In the genomic region with DNA sequence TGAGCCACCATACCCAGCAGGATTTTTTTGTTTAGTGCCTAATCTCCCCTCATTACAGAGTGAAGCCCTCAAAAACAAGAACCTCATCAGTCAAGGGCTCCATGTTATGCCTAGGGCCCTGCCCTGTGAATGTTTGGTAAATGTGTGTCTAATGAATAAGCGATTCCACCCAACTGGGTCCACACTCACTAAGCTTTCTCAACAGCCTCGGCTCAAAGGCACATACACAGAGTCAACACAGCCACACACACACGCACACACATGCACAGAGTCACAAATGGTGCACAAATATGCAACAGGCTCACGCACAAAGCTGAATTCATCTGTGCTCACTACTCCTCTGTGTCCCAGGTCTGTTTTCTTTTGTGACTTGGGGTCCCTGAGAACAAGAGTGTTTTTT, we compare ENCODE assay signal across 1 cellular context.
TF ChIP-seq lines count a peak whose summit lies in the region.

No MANE protein-coding gene starts in this region.

TF ChIP-seq in A549, 52 proteins besides CTCF, POLR2A, EP300 and RAD21 (continued from another document):
- TF ChIP-seq GATA3 (IDR thresholded peaks at IDR 0.05; ENCODE audit: borderline replicate concordance) (no peak), CEBPB (IDR thresholded peaks at IDR 0.05) (no peak), NFE2L2 (conservative IDR thresholded peaks at IDR 0.05; ENCODE audit: low read length) (no peak), HOXB5 (CRISPR knock-in tag; IDR thresholded peaks at IDR 0.05) (no peak), HOXA7 (CRISPR knock-in tag; IDR thresholded peaks at IDR 0.05) (no peak), FOXS1 (CRISPR knock-in tag; IDR thresholded peaks at IDR 0.05) (no peak)
TF ChIP-seq in A549: peak in this region for 0.
